Comparison of ENCODE assay signal across 15 cellular contexts in genomic region chr6:20364327-20364726, GRCh38. TPM values are rescaled to one million over a fixed set of nuclear protein-coding genes. Genes with fewer than 3 reads are reported as not detected.
DNase-seq lines count a peak whose midpoint lies in the region; ATAC-seq lines count a peak whose summit lies in the region.
"Had no signal": no experiment of that assay in that cellular context is flagged by ENCODE, and none has a peak within 500 bp of the region (broad histone marks: within the 10 kb centered on the region; RNA-seq: fewer than 3 reads in every experiment).

No MANE protein-coding gene starts in this region.

- H3K36me3 Mint-ChIP-seq in activated naive CD4-positive, alpha-beta T cell treated with anti-CD3 and anti-CD28 coated beads for 36 hours (ENCODE audit: low read depth), result no peaks in the 10 kb centered on the region
- no peaks in the 10 kb centered on the region for H3K36me3 Mint-ChIP-seq in stimulated activated memory B cell treated with anti-CD40 and anti-IgM and Interleukin-4, amounts not matched to agents 10 μg/mL and 1 μg/mL and 100 μg/mL, for 72 hours

- no peaks in the 10 kb centered on the region for H3K27me3 Mint-ChIP-seq in activated naive CD4-positive, alpha-beta T cell treated with anti-CD3 and anti-CD28 coated beads for 36 hours (ENCODE audit: low read depth)
- peaks cover 20% of the 10 kb centered on the region for H3K27me3 Mint-ChIP-seq in stimulated activated memory B cell treated with anti-CD40 and anti-IgM and Interleukin-4, amounts not matched to agents 10 μg/mL and 1 μg/mL and 100 μg/mL, for 72 hours

- intact Hi-C loops in activated naive CD4-positive, alpha-beta T cell treated with anti-CD3 and anti-CD28 coated beads for 36 hours (cut with micrococcal nuclease), result no loop called here

- no peaks in the 10 kb centered on the region for H3K9me3 Mint-ChIP-seq in activated naive CD4-positive, alpha-beta T cell treated with anti-CD3 and anti-CD28 coated beads for 36 hours
- no peaks in the 10 kb centered on the region for H3K9me3 Mint-ChIP-seq in stimulated activated memory B cell treated with anti-CD40 and anti-IgM and Interleukin-4, amounts not matched to agents 10 μg/mL and 1 μg/mL and 100 μg/mL, for 72 hours

- ATAC-seq in stimulated activated memory B cell treated with anti-CD40 and anti-IgM and Interleukin-4, amounts not matched to agents 10 μg/mL and 1 μg/mL and 100 μg/mL, for 72 hours, result peak; percentile 8
- ATAC-seq: A549 had no signal

- H3K27ac ChIP-seq in epithelial cell of prostate, result no peak overlapping the region
- H3K27ac ChIP-seq: A549; BLaER1 treated with 17β-estradiol and CSF1 and Interleukin-3, amounts not matched to agents 10 nM and 100 nM had no signal

- peak; percentile 6 for DNase-seq in activated naive CD4-positive, alpha-beta T cell treated with anti-CD3 and anti-CD28 coated beads for 36 hours
- DNase-seq in activated naive CD4-positive, alpha-beta T cell treated with anti-CD3 and anti-CD28 coated beads, Interleukin-2, amount 50 U/mL, for 16 hours, result no peak
- peak; percentile 6 for DNase-seq in LoVo (ENCODE audit: low spot score)
- peak; percentile 54 for DNase-seq in epithelial cell of prostate (ENCODE audit: low read depth, low spot score)
- DNase-seq in GF-D8 (lab: John Stamatoyannopoulos, UW), result no peak
- DNase-seq in cerebellum (ENCODE audit: low spot score), result no peak
- DNase-seq in HPDE6-E6E7 (ENCODE audit: extremely low spot score), result no peak
- DNase-seq: DMS 273 treated with DMSO at 0.1 percent for 48 hours, KBM-7, NCI-H1092, NCI-H2227 treated with DMSO at 0.1 percent for 48 hours, NCI-H524 had no signal

- H3K4me3 Mint-ChIP-seq in activated naive CD4-positive, alpha-beta T cell treated with anti-CD3 and anti-CD28 coated beads for 36 hours, result no peak overlapping the region
- no peak overlapping the region for H3K4me3 Mint-ChIP-seq in stimulated activated memory B cell treated with anti-CD40 and anti-IgM and Interleukin-4, amounts not matched to agents 10 μg/mL and 1 μg/mL and 100 μg/mL, for 72 hours

- H3K27ac Mint-ChIP-seq in activated naive CD4-positive, alpha-beta T cell treated with anti-CD3 and anti-CD28 coated beads for 36 hours, result no peak overlapping the region
- no peak overlapping the region for H3K27ac Mint-ChIP-seq in stimulated activated memory B cell treated with anti-CD40 and anti-IgM and Interleukin-4, amounts not matched to agents 10 μg/mL and 1 μg/mL and 100 μg/mL, for 72 hours

- H3K4me1 Mint-ChIP-seq in activated naive CD4-positive, alpha-beta T cell treated with anti-CD3 and anti-CD28 coated beads for 36 hours (ENCODE audit: low read depth), result peaks cover 41% of the 10 kb centered on the region
- H3K4me1 Mint-ChIP-seq in stimulated activated memory B cell treated with anti-CD40 and anti-IgM and Interleukin-4, amounts not matched to agents 10 μg/mL and 1 μg/mL and 100 μg/mL, for 72 hours, result peaks cover 9% of the 10 kb centered on the region

- CTCF ChIA-PET in activated naive CD4-positive, alpha-beta T cell treated with anti-CD3 and anti-CD28 coated beads for 36 hours (lab: Charles Lee), result no interaction called here

RNA-seq across cellular contexts. Expression of gene E2F3, which starts 37.4 kb away (rescaled TPM):
- total RNA-seq in activated naive CD4-positive, alpha-beta T cell treated with anti-CD3 and anti-CD28 coated beads for 36 hours, result 10 to 100 TPM; 12.7 to 13.1 TPM
- total RNA-seq in cerebellum, result 13.3 TPM

Comparison
In these comparisons a context has a peak if more than half of its experiments do, and no peak if none do; other contexts are left out.
1. DNase-seq: peak in activated naive CD4-positive, alpha-beta T cell treated with anti-CD3 and anti-CD28 coated beads for 36 hours (single experiment), LoVo (single experiment) and epithelial cell of prostate (single experiment); none in activated naive CD4-positive, alpha-beta T cell treated with anti-CD3 and anti-CD28 coated beads, Interleukin-2, amount 50 U/mL, for 16 hours (single experiment), GF-D8 (single experiment), cerebellum (single experiment) and HPDE6-E6E7 (single experiment).